ENCODE assay signal across 28 cellular contexts in genomic region chr2:5286370-5286769, GRCh38.
"Had no signal": no experiment of that assay in that cellular context is flagged by ENCODE, and none has a peak within 500 bp of the region (broad histone marks: within the 10 kb centered on the region; RNA-seq: fewer than 3 reads in every experiment).

No MANE protein-coding gene starts in this region.

- ATAC-seq: naive thymus-derived CD8-positive, alpha-beta T cell; natural killer cell treated with Interleukin-12 subunit alpha and Interleukin-12 subunit beta and Interleukin-15 and Interleukin-18, amount 100 ng/mL, for 72 hours; psoas muscle; right cardiac atrium; sciatic nerve; stimulated activated memory B cell treated with anti-CD40 and anti-IgM and Interleukin-4, amounts not matched to agents 10 μg/mL and 1 μg/mL and 100 μg/mL, for 72 hours had no signal

- H3K27ac ChIP-seq: neural progenitor cell, ovary, parathyroid adenoma, psoas muscle, stomach, thoracic aorta, thyroid gland, tibial nerve, upper lobe of left lung, vagina had no signal

- H3K4me2 ChIP-seq: neural progenitor cell had no signal

- H3K27me3 ChIP-seq: neural progenitor cell, ovary, stomach, thyroid gland, tibial nerve, upper lobe of left lung, vagina had no signal

- H3K9ac ChIP-seq: neural progenitor cell, parathyroid adenoma had no signal

- DNase-seq: naive B cell; naive thymus-derived CD8-positive, alpha-beta T cell; nephron progenitor cell; occipital lobe; ovary; posterior cingulate gyrus; psoas muscle; right cardiac atrium; small intestine; stimulated activated CD4-positive, alpha-beta T cell treated with anti-CD3 and anti-CD28 coated beads, Interleukin-15, amount 100 ng/mL, for 24 hours; stimulated activated CD4-positive, alpha-beta T cell treated with anti-CD3 and anti-CD28 coated beads, Interleukin-2, amount 100 ng/mL, for 24 hours; stimulated activated CD4-positive, alpha-beta T cell treated with anti-CD3 and anti-CD28 coated beads, Interleukin-2, amount 100 ng/mL, for 48 hours; stimulated activated CD4-positive, alpha-beta T cell treated with anti-CD3 and anti-CD28 coated beads, Interleukin-4, amount 100 ng/mL, for 24 hours; stimulated activated CD8-positive, alpha-beta memory T cell treated with anti-CD3 and anti-CD28 coated beads, Interleukin-4, amount 100 ng/mL, for 48 hours; stimulated activated naive CD4-positive, alpha-beta T cell; stomach; thyroid gland; trophoblast cell; upper lobe of left lung had no signal

- H3K4me1 ChIP-seq: neural progenitor cell, parathyroid adenoma, psoas muscle, thyroid gland, tibial nerve, upper lobe of left lung, vagina had no signal

- H2AFZ ChIP-seq: neural progenitor cell, parathyroid adenoma had no signal

- H3K36me3 ChIP-seq: neural progenitor cell, ovary, stomach, thoracic aorta, thyroid gland, tibial nerve, upper lobe of left lung, vagina had no signal

- H3K9me3 ChIP-seq: ovary, psoas muscle, stomach, thoracic aorta, thyroid gland, upper lobe of left lung, vagina had no signal

- FAIRE-seq: small intestine, urothelium cell line had no signal

- H3K79me2 ChIP-seq: parathyroid adenoma had no signal

- H3K4me3 ChIP-seq: neural progenitor cell, ovary, psoas muscle, stomach, thoracic aorta, thyroid gland, tibial nerve, upper lobe of left lung, vagina had no signal
